Comparison of ENCODE assay signal across 11 cellular contexts in genomic region chr10:48493083-48493871, GRCh38.
DNase-seq lines count a peak whose midpoint lies in the region; ATAC-seq and TF ChIP-seq lines count a peak whose summit lies in the region.
"Had no signal": no experiment of that assay in that cellular context is flagged by ENCODE, and none has a peak within 500 bp of the region (broad histone marks: within the 10 kb centered on the region; RNA-seq: fewer than 3 reads in every experiment).

No MANE protein-coding gene starts in this region.

- no peaks in the 10 kb centered on the region for H3K36me3 Mint-ChIP-seq in chondrocyte (ENCODE audit: low read depth)

- ATAC-seq in HG03521 (IDR thresholded peaks at IDR 0.05; ENCODE audit: unreplicated experiment) (no peak), HG03571 (IDR thresholded peaks at IDR 0.05; ENCODE audit: unreplicated experiment) (no peak)

- H3K27ac ChIP-seq in stomach (no peak overlapping the region), sigmoid colon (no peak overlapping the region)
- H3K27ac ChIP-seq: cardiac muscle cell, PC-9, transverse colon had no signal

- no peak overlapping the region for H3K27ac Mint-ChIP-seq in chondrocyte (ENCODE audit: unreplicated experiment)

- no peaks in the 10 kb centered on the region for H3K9me3 ChIP-seq in stomach
- H3K9me3 ChIP-seq in sigmoid colon, result no peaks in the 10 kb centered on the region
- H3K9me3 ChIP-seq: transverse colon had no signal

- H3K27me3 Mint-ChIP-seq in chondrocyte (ENCODE audit: low read depth), result no peaks in the 10 kb centered on the region

- WGBS in stomach, 5 donors, result 63 to 76% (median 72%) methylated on average over 13 to 16 of the region's 16 CpGs
- WGBS in sigmoid colon, 2 donors, result 57 to 59% methylated on average over 16 of the region's 16 CpGs

- no peaks in the 10 kb centered on the region for H3K9me3 Mint-ChIP-seq in chondrocyte (ENCODE audit: low read depth)

- peak; percentile 7 for DNase-seq in NCI-H82 (lab: John Stamatoyannopoulos, UW)
- DNase-seq in NCI-H82 treated with DMSO at 0.1 percent for 48 hours (lab: John Stamatoyannopoulos, UW; ENCODE audit: unreplicated experiment), result no peak
- DNase-seq in NCI-H2171 (lab: John Stamatoyannopoulos, UW), result peak; percentile 54
- DNase-seq in chondrocyte (ENCODE audit: low spot score), result peak; percentile 77
- DNase-seq in stomach, result peak; percentile 21
- DNase-seq in sigmoid colon, result no peak
- DNase-seq: transverse colon had no signal

- no peak overlapping the region for H3K4me3 ChIP-seq in stomach
- H3K4me3 ChIP-seq in sigmoid colon, result no peak overlapping the region
- H3K4me3 ChIP-seq: cardiac muscle cell, PC-9, transverse colon had no signal

- TF ChIP-seq EP300 in stomach (IDR thresholded peaks at IDR 0.05), result no peak
- TF ChIP-seq EP300 in sigmoid colon (IDR thresholded peaks at IDR 0.05), result no peak

- H3K4me3 Mint-ChIP-seq in chondrocyte (ENCODE audit: unreplicated experiment), result no peak overlapping the region

- H3K4me1 ChIP-seq in stomach (peaks cover 0 to 10% (median 3%) of the 10 kb centered on the region in 4 donors), sigmoid colon (peaks cover 0 to 14% (median 11%) of the 10 kb centered on the region in 4 donors)

- intact Hi-C loops in stomach (cut with DNase I; ENCODE audit: low total_unique reads) (no loop called here), sigmoid colon (cut with DNase I) (no loop called here)

- H3K27me3 ChIP-seq in stomach (peaks cover 0 to 25% (median 4%) of the 10 kb centered on the region in 3 donors), sigmoid colon (no peaks in the 10 kb centered on the region)
- H3K27me3 ChIP-seq: cardiac muscle cell, transverse colon had no signal

- H3K4me1 Mint-ChIP-seq in chondrocyte (ENCODE audit: low read depth), result peaks cover 14% of the 10 kb centered on the region

- no peak for TF ChIP-seq POLR2A in stomach (IDR thresholded peaks at IDR 0.05)
- no peak for TF ChIP-seq POLR2A in sigmoid colon (IDR thresholded peaks at IDR 0.05)

- TF ChIP-seq CTCF in chondrocyte (IDR thresholded peaks at IDR 0.05) (no peak), stomach (IDR thresholded peaks at IDR 0.05) (no peak), sigmoid colon (IDR thresholded peaks at IDR 0.05) (no peak)

- H3K36me3 ChIP-seq in stomach (no peaks in the 10 kb centered on the region), sigmoid colon (no peaks in the 10 kb centered on the region)
- H3K36me3 ChIP-seq: cardiac muscle cell, transverse colon had no signal

Comparison
In these comparisons a context has a peak if more than half of its experiments do, and no peak if none do; other contexts are left out.
1. DNase-seq: peak in NCI-H82 (single experiment), NCI-H2171 (single experiment), chondrocyte (single experiment) and stomach (single experiment); none in NCI-H82 treated with DMSO at 0.1 percent for 48 hours (single experiment) and sigmoid colon (single experiment).